In genomic region chr4:6338175-6338950, GRCh38 we compare ENCODE assay signal across 11 cellular contexts.
DNase-seq lines count a peak whose midpoint lies in the region; ATAC-seq and TF ChIP-seq lines count a peak whose summit lies in the region.
"Had no signal": no experiment of that assay in that cellular context is flagged by ENCODE, and none has a peak within 500 bp of the region (broad histone marks: within the 10 kb centered on the region; RNA-seq: fewer than 3 reads in every experiment).

No MANE protein-coding gene starts in this region.

- no TSS peak for BruUV-seq in A673 (replicated peaks; lab: Mats Ljungman, UMichigan)

- H3K27ac Mint-ChIP-seq in activated naive CD4-positive, alpha-beta T cell treated with anti-CD3 and anti-CD28 coated beads for 36 hours = no peak overlapping the region
- H3K27ac Mint-ChIP-seq in stimulated activated memory B cell treated with anti-CD40 and anti-IgM and Interleukin-4, amounts not matched to agents 10 μg/mL and 1 μg/mL and 100 μg/mL, for 72 hours = no peak overlapping the region
- H3K27ac Mint-ChIP-seq: WTC11 had no signal

- CTCF ChIA-PET in activated naive CD4-positive, alpha-beta T cell treated with anti-CD3 and anti-CD28 coated beads for 36 hours (lab: Charles Lee) = interaction anchor here (1.2 kb wide), 1 partner anchor 11 kb away, joined by 4 read pairs; no protein-coding TSS in a partner anchor
- CTCF ChIA-PET in A673 (lab: Charles Lee) = no interaction called here

- peak; percentile 14 for DNase-seq in activated naive CD4-positive, alpha-beta T cell treated with Interleukin-2 at 50 U/mL for 16 hours
- DNase-seq in activated naive CD4-positive, alpha-beta T cell treated with anti-CD3 and anti-CD28 coated beads for 36 hours = no peak
- DNase-seq in Jurkat, Clone E6-1 (ENCODE audit: low read depth, low spot score) = peak; percentile 15
- DNase-seq in caudate nucleus (lab: John Stamatoyannopoulos, UW) (no peak), A673 (ENCODE audit: low spot score) (no peak)
- DNase-seq: SJCRH30, transverse colon had no signal

- no peak for TF ChIP-seq CTCF in A673 (conservative IDR thresholded peaks at IDR 0.05; ENCODE audit: low read depth, low read length)

- H3K4me3 ChIP-seq in Jurkat, Clone E6-1 (ENCODE audit: low read length) = no peak overlapping the region
- no peak overlapping the region for H3K4me3 ChIP-seq in A673 (ENCODE audit: low read depth, low read length, poor library complexity, severe bottlenecking)
- H3K4me3 ChIP-seq: SJCRH30, transverse colon had no signal

- H3K27me3 ChIP-seq in A673 (replicated peaks; ENCODE audit: insufficient read depth, low read depth, low read length, poor library complexity) = peaks cover 45% of the 10 kb centered on the region

- H3K9me3 Mint-ChIP-seq in activated naive CD4-positive, alpha-beta T cell treated with anti-CD3 and anti-CD28 coated beads for 36 hours = no peaks in the 10 kb centered on the region
- no peaks in the 10 kb centered on the region for H3K9me3 Mint-ChIP-seq in stimulated activated memory B cell treated with anti-CD40 and anti-IgM and Interleukin-4, amounts not matched to agents 10 μg/mL and 1 μg/mL and 100 μg/mL, for 72 hours

- no peak overlapping the region for H3K4me3 Mint-ChIP-seq in activated naive CD4-positive, alpha-beta T cell treated with anti-CD3 and anti-CD28 coated beads for 36 hours
- H3K4me3 Mint-ChIP-seq in stimulated activated memory B cell treated with anti-CD40 and anti-IgM and Interleukin-4, amounts not matched to agents 10 μg/mL and 1 μg/mL and 100 μg/mL, for 72 hours = no peak overlapping the region
- H3K4me3 Mint-ChIP-seq: WTC11 had no signal

- H3K27me3 Mint-ChIP-seq in activated naive CD4-positive, alpha-beta T cell treated with anti-CD3 and anti-CD28 coated beads for 36 hours (ENCODE audit: low read depth) = peaks cover 41% of the 10 kb centered on the region
- peaks cover 70% of the 10 kb centered on the region for H3K27me3 Mint-ChIP-seq in stimulated activated memory B cell treated with anti-CD40 and anti-IgM and Interleukin-4, amounts not matched to agents 10 μg/mL and 1 μg/mL and 100 μg/mL, for 72 hours

- H3K4me1 ChIP-seq in A673 (ENCODE audit: insufficient read depth, low read length, poor library complexity, severe bottlenecking) = no peaks in the 10 kb centered on the region
- H3K4me1 ChIP-seq: SJCRH30, transverse colon had no signal

- no peaks in the 10 kb centered on the region for H3K9me3 ChIP-seq in A673 (ENCODE audit: low read depth, low read length, poor library complexity, severe bottlenecking)
- H3K9me3 ChIP-seq: transverse colon had no signal

- no peaks in the 10 kb centered on the region for H3K36me3 Mint-ChIP-seq in activated naive CD4-positive, alpha-beta T cell treated with anti-CD3 and anti-CD28 coated beads for 36 hours (ENCODE audit: low read depth)
- no peaks in the 10 kb centered on the region for H3K36me3 Mint-ChIP-seq in stimulated activated memory B cell treated with anti-CD40 and anti-IgM and Interleukin-4, amounts not matched to agents 10 μg/mL and 1 μg/mL and 100 μg/mL, for 72 hours

- intact Hi-C loops in activated naive CD4-positive, alpha-beta T cell treated with anti-CD3 and anti-CD28 coated beads for 36 hours (cut with micrococcal nuclease) = no loop called here
- intact Hi-C loops in A673 (cut with micrococcal nuclease; ENCODE audit: unreplicated experiment) = no loop called here

- ATAC-seq in stimulated activated memory B cell treated with anti-CD40 and anti-IgM and Interleukin-4, amounts not matched to agents 10 μg/mL and 1 μg/mL and 100 μg/mL, for 72 hours = peak; percentile 32
- ATAC-seq in GM18498 (IDR thresholded peaks at IDR 0.05; ENCODE audit: unreplicated experiment) (no peak), HG03025 (IDR thresholded peaks at IDR 0.05; ENCODE audit: low FRiP score, unreplicated experiment) (no peak)
- ATAC-seq: WTC11 had no signal

- no peaks in the 10 kb centered on the region for H3K36me3 ChIP-seq in A673 (ENCODE audit: insufficient read depth, low read length, poor library complexity, severe bottlenecking)
- H3K36me3 ChIP-seq: SJCRH30, transverse colon had no signal

- POLR2A ChIA-PET in A673 (lab: Charles Lee; ENCODE audit: low non-redundant PET) = no interaction called here

- peak overlapping the region; percentile 58 for H3K27ac ChIP-seq in caudate nucleus (ENCODE audit: low read depth, low read length)
- H3K27ac ChIP-seq in A673 (ENCODE audit: low read depth, low read length, poor library complexity, severe bottlenecking) = no peak overlapping the region
- H3K27ac ChIP-seq: SJCRH30, transverse colon had no signal

- peaks cover 6% of the 10 kb centered on the region for H3K4me1 Mint-ChIP-seq in activated naive CD4-positive, alpha-beta T cell treated with anti-CD3 and anti-CD28 coated beads for 36 hours (ENCODE audit: low read depth)
- H3K4me1 Mint-ChIP-seq in stimulated activated memory B cell treated with anti-CD40 and anti-IgM and Interleukin-4, amounts not matched to agents 10 μg/mL and 1 μg/mL and 100 μg/mL, for 72 hours = peaks cover 22% of the 10 kb centered on the region

Comparison
In these comparisons a context has a peak if more than half of its experiments do, and no peak if none do; other contexts are left out.
1. DNase-seq: peak in activated naive CD4-positive, alpha-beta T cell treated with Interleukin-2 at 50 U/mL for 16 hours (single experiment) and Jurkat, Clone E6-1 (single experiment); none in activated naive CD4-positive, alpha-beta T cell treated with anti-CD3 and anti-CD28 coated beads for 36 hours (single experiment), caudate nucleus (0 of 61) and A673 (single experiment).